In genomic region chr13:50106559-50106958, GRCh38 we compare ENCODE assay signal across 9 cellular contexts.
DNase-seq lines count a peak whose midpoint lies in the region; ATAC-seq and TF ChIP-seq lines count a peak whose summit lies in the region.
"Had no signal": no experiment of that assay in that cellular context is flagged by ENCODE, and none has a peak within 500 bp of the region (broad histone marks: within the 10 kb centered on the region; RNA-seq: fewer than 3 reads in every experiment).

No MANE protein-coding gene starts in this region.

- no peak for TF ChIP-seq CTCF in NB4 (IDR thresholded peaks at IDR 0.05; ENCODE audit: low read depth, low read length)
- TF ChIP-seq CTCF in upper lobe of left lung (IDR thresholded peaks at IDR 0.05), result no peak

- no peak for TF ChIP-seq POLR2A in NB4 (IDR thresholded peaks at IDR 0.05; ENCODE audit: extremely low read depth, insufficient read length)
- TF ChIP-seq POLR2A in upper lobe of left lung (IDR thresholded peaks at IDR 0.05), result no peak

- peaks cover 7 to 13% (median 10%) of the 10 kb centered on the region in 4 donors for H3K4me1 ChIP-seq in upper lobe of left lung

- no peak for TF ChIP-seq EP300 in upper lobe of left lung (IDR thresholded peaks at IDR 0.05)

- peaks cover 0 to 4% (median 0%) of the 10 kb centered on the region in 4 donors for H3K36me3 ChIP-seq in upper lobe of left lung

- H3K4me1 Mint-ChIP-seq in activated CD4-positive, alpha-beta T cell treated with anti-CD3 and anti-CD28 coated beads for 36 hours, result peaks cover 50% of the 10 kb centered on the region

- DNase-seq in activated CD4-positive, alpha-beta T cell treated with anti-CD3 and anti-CD28 coated beads for 36 hours, result no peak
- no peak for DNase-seq in activated CD4-positive, alpha-beta T cell treated with anti-CD3 and anti-CD28 coated beads, Interleukin-2, amount 50 U/mL, for 48 hours
- peak; percentile 40 for DNase-seq in NB4 (ENCODE audit: low read depth)
- DNase-seq in upper lobe of left lung, result no peak
- no peak for DNase-seq in stimulated activated naive CD4-positive, alpha-beta T cell treated with Interleukin-2 at 50 U/mL for 16 hours (lab: John Stamatoyannopoulos, UW)
- DNase-seq in T1000 (lab: John Stamatoyannopoulos, UW), result no peak
- DNase-seq: NCI-H446 treated with DMSO at 0.1 percent for 48 hours had no signal

- WGBS in upper lobe of left lung, 2 donors, result 56 to 66% methylated on average over 1 of the region's 1 CpG

- H3K27ac Mint-ChIP-seq in activated CD4-positive, alpha-beta T cell treated with anti-CD3 and anti-CD28 coated beads for 36 hours, result peak overlapping the region; percentile 75

- no peaks in the 10 kb centered on the region for H3K27me3 ChIP-seq in upper lobe of left lung

- no peaks in the 10 kb centered on the region for H3K27me3 Mint-ChIP-seq in activated CD4-positive, alpha-beta T cell treated with anti-CD3 and anti-CD28 coated beads for 36 hours

- H3K4me3 Mint-ChIP-seq in activated CD4-positive, alpha-beta T cell treated with anti-CD3 and anti-CD28 coated beads for 36 hours, result no peak overlapping the region

- ATAC-seq in activated CD4-positive, alpha-beta T cell treated with anti-CD3 and anti-CD28 coated beads for 36 hours, result peak; percentile 55
- peak; percentile 80 for ATAC-seq in HG02588 (IDR thresholded peaks at IDR 0.05; ENCODE audit: unreplicated experiment)
- ATAC-seq in upper lobe of left lung (ENCODE audit: low FRiP score in 2 of 2), result no peak

- POLR2A ChIA-PET in activated CD4-positive, alpha-beta T cell treated with anti-CD3 and anti-CD28 coated beads for 36 hours (lab: Charles Lee), result interaction anchor here (0.5 to 1.4 kb wide), 3 partner anchors 17 to 113 kb away, joined by 3 read pairs; no protein-coding TSS in a partner anchor

- H3K27ac ChIP-seq in skin epidermis (peak overlapping the region in 11 of 21 experiments; percentile 6 to 60 (median 37)), upper lobe of left lung (peak overlapping the region in 2 of 4 donors; percentile 12 to 45)

- CTCF ChIA-PET in activated CD4-positive, alpha-beta T cell treated with anti-CD3 and anti-CD28 coated beads for 36 hours (lab: Charles Lee), result interaction anchor here (0.8 to 1.9 kb wide), 4 partner anchors 10 to 24 kb away, joined by 3 to 10 read pairs (median 6); no protein-coding TSS in a partner anchor

- H3K9me3 Mint-ChIP-seq in activated CD4-positive, alpha-beta T cell treated with anti-CD3 and anti-CD28 coated beads for 36 hours (ENCODE audit: low read depth), result no peaks in the 10 kb centered on the region

- no peaks in the 10 kb centered on the region for H3K9me3 ChIP-seq in upper lobe of left lung

- intact Hi-C loops in activated CD4-positive, alpha-beta T cell treated with anti-CD3 and anti-CD28 coated beads for 36 hours (cut with DNase I, micrococcal nuclease), result loop anchor here in 1 of 2 experiments (2.0 kb wide), 1 partner anchor 24 kb away; no protein-coding TSS in a partner anchor

- H3K4me3 ChIP-seq in NB4 (ENCODE audit: low read depth, low read length), result no peak overlapping the region
- no peak overlapping the region for H3K4me3 ChIP-seq in skin epidermis
- no peak overlapping the region for H3K4me3 ChIP-seq in upper lobe of left lung

- peaks cover 5% of the 10 kb centered on the region for H3K36me3 Mint-ChIP-seq in activated CD4-positive, alpha-beta T cell treated with anti-CD3 and anti-CD28 coated beads for 36 hours (ENCODE audit: low read depth)

Comparison
In these comparisons a context has a peak if more than half of its experiments do, and no peak if none do; other contexts are left out.
1. ATAC-seq: peak in activated CD4-positive, alpha-beta T cell treated with anti-CD3 and anti-CD28 coated beads for 36 hours (single experiment) and HG02588 (single experiment); none in upper lobe of left lung (0 of 2).